In genomic region chr21:32727728-32728454, GRCh38 we compare ENCODE assay signal across 1 cellular context.
TF ChIP-seq lines count a peak whose summit lies in the region.

SYNJ1 (minus strand) TSS chr21:32728013; CDS start chr21:32726895, 1,118 bp downstream.

TF ChIP-seq in HepG2, 621 proteins besides CTCF, POLR2A, EP300 and RAD21 (continued from another document and continues in another):
- TF ChIP-seq SNAPC4 (CRISPR knock-in tag; IDR thresholded peaks at IDR 0.05) (no peak; the same call in 1 of the 2 replicates), ZNF484 (CRISPR knock-in tag; IDR thresholded peaks at IDR 0.05; ENCODE audit: borderline replicate concordance, low read depth) (no peak), HNF1A (IDR thresholded peaks at IDR 0.05; ENCODE audit: low read depth) (no peak), HNF1A (CRISPR knock-in tag; IDR thresholded peaks at IDR 0.05; ENCODE audit: borderline replicate concordance) (peak; percentile 34; the same call in 1 of the 2 replicates), ZNF891 (CRISPR knock-in tag; IDR thresholded peaks at IDR 0.05) (0 out of 2 replicates have a peak, but pooled peaks have one; percentile 37), ZBTB7A (CRISPR knock-in tag; IDR thresholded peaks at IDR 0.05) (no peak), RFXAP (CRISPR knock-in tag; IDR thresholded peaks at IDR 0.05; ENCODE audit: borderline replicate concordance) (no peak), ZBED4 (CRISPR knock-in tag; IDR thresholded peaks at IDR 0.05; ENCODE audit: borderline replicate concordance) (no peak; the same call in none of the 2 replicates), IRX3 (CRISPR knock-in tag; IDR thresholded peaks at IDR 0.05; ENCODE audit: borderline replicate concordance, low read depth) (0 out of 2 replicates have a peak, but pooled peaks have one; percentile 32), TFDP2 (CRISPR knock-in tag; IDR thresholded peaks at IDR 0.05) (peak; percentile 57), AFF4 (CRISPR knock-in tag; IDR thresholded peaks at IDR 0.05) (no peak), FIP1L1 (IDR thresholded peaks at IDR 0.05; ENCODE audit: borderline replicate concordance, insufficient read depth, low read depth, low read length) (no peak), ARNT2 (CRISPR knock-in tag; IDR thresholded peaks at IDR 0.05; ENCODE audit: low read depth) (no peak), ZNF234 (CRISPR knock-in tag; conservative IDR thresholded peaks at IDR 0.05) (0 out of 2 replicates have a peak, but pooled peaks have one; percentile 3), TOPORS (CRISPR knock-in tag; IDR thresholded peaks at IDR 0.05) (0 out of 2 replicates have a peak, but pooled peaks have one; percentile 23), HINFP (CRISPR knock-in tag; IDR thresholded peaks at IDR 0.05; ENCODE audit: low read depth) (0 out of 2 replicates have a peak, but pooled peaks have one; percentile 32), ZNF678 (CRISPR knock-in tag; IDR thresholded peaks at IDR 0.05) (no peak), ZKSCAN1 (IDR thresholded peaks at IDR 0.05; ENCODE audit: low read length) (no peak), ZSCAN31 (CRISPR knock-in tag; IDR thresholded peaks at IDR 0.05; ENCODE audit: low read depth) (peak; percentile 91), GLMP (CRISPR knock-in tag; IDR thresholded peaks at IDR 0.05; ENCODE audit: borderline replicate concordance) (no peak), AHDC1 (CRISPR knock-in tag; IDR thresholded peaks at IDR 0.05; ENCODE audit: borderline replicate concordance) (peak; percentile 63)
